Comparison of ENCODE assay signal across 8 cellular contexts in genomic region chr3:150407051-150407817, GRCh38. TPM values are rescaled to one million over a fixed set of nuclear protein-coding genes. Genes with fewer than 3 reads are reported as not detected.
DNase-seq lines count a peak whose midpoint lies in the region; TF ChIP-seq lines count a peak whose summit lies in the region.

No MANE protein-coding gene starts in this region.

- peak; percentile 15 for DNase-seq in DMS153 treated with DMSO at 0.1 percent for 48 hours (lab: John Stamatoyannopoulos, UW; ENCODE audit: unreplicated experiment)
- DNase-seq in DMS153 (lab: John Stamatoyannopoulos, UW): no peak
- peak; percentile 36 for DNase-seq in NCI-H69 (lab: John Stamatoyannopoulos, UW)
- DNase-seq in chondrocyte (ENCODE audit: low spot score): no peak
- no peak for DNase-seq in GM10248 (ENCODE audit: extremely low spot score)
- no peak for DNase-seq in effector CD4-positive, alpha-beta T cell
- DNase-seq in kidney tubule cell (ENCODE audit: low spot score): no peak

- CTCF ChIA-PET in GM10248 (lab: Yijun Ruan, JAX): interaction anchor here (1.0 to 6.0 kb wide), 7 partner anchors 11 to 34 kb away, joined by 3 to 39 read pairs (median 6); no protein-coding TSS in a partner anchor

- POLR2A ChIA-PET in GM10248 (lab: Yijun Ruan, JAX): no interaction called here

- H3K27ac Mint-ChIP-seq in chondrocyte (ENCODE audit: unreplicated experiment): peak overlapping the region; percentile 99

- H3K36me3 Mint-ChIP-seq in chondrocyte (ENCODE audit: low read depth): peaks cover 12% of the 10 kb centered on the region

- peaks cover 15% of the 10 kb centered on the region for H3K4me1 Mint-ChIP-seq in chondrocyte (ENCODE audit: low read depth)

- peak overlapping the region; percentile 77 for H3K4me3 Mint-ChIP-seq in chondrocyte (ENCODE audit: unreplicated experiment)

- H3K4me1 ChIP-seq in mucosa of stomach (ENCODE audit: control insufficient read depth, insufficient read depth, low read length): no peaks in the 10 kb centered on the region

- no peaks in the 10 kb centered on the region for H3K9me3 Mint-ChIP-seq in chondrocyte (ENCODE audit: low read depth)

- TF ChIP-seq CTCF in chondrocyte (IDR thresholded peaks at IDR 0.05) (no peak), GM10248 (IDR thresholded peaks at IDR 0.05; ENCODE audit: control extremely low read depth, extremely low read depth, low read depth, missing control alignments) (no peak)

- H3K9me3 ChIP-seq in mucosa of stomach (ENCODE audit: control insufficient read depth, low read length): no peaks in the 10 kb centered on the region

- H3K27me3 Mint-ChIP-seq in chondrocyte (ENCODE audit: low read depth): no peaks in the 10 kb centered on the region

- H3K27me3 ChIP-seq in mucosa of stomach (ENCODE audit: control insufficient read depth, insufficient read depth, low read length): no peaks in the 10 kb centered on the region

- H3K4me3 ChIP-seq in mucosa of stomach (ENCODE audit: low read length): peak overlapping the region; percentile 64

- H3K36me3 ChIP-seq in mucosa of stomach (ENCODE audit: control insufficient read depth, insufficient read depth, low read length): no peaks in the 10 kb centered on the region

- H3K9ac ChIP-seq in mucosa of stomach (ENCODE audit: low read length): peak overlapping the region; percentile 85

RNA-seq across cellular contexts. Expression of gene TSC22D2, which starts 0.9 kb away (rescaled TPM):
- 39.8 to 48.2 TPM (median 42.9 TPM) in 3 replicates for total RNA-seq in chondrocyte

Comparison
In these comparisons a context has a peak if more than half of its experiments do, and no peak if none do; other contexts are left out.
1. DNase-seq: peak in DMS153 treated with DMSO at 0.1 percent for 48 hours (single experiment) and NCI-H69 (single experiment); none in DMS153 (single experiment), chondrocyte (single experiment), GM10248 (single experiment), effector CD4-positive, alpha-beta T cell (single experiment) and kidney tubule cell (single experiment).